8 cellular contexts compared by ENCODE assay signal in the genomic region with DNA sequence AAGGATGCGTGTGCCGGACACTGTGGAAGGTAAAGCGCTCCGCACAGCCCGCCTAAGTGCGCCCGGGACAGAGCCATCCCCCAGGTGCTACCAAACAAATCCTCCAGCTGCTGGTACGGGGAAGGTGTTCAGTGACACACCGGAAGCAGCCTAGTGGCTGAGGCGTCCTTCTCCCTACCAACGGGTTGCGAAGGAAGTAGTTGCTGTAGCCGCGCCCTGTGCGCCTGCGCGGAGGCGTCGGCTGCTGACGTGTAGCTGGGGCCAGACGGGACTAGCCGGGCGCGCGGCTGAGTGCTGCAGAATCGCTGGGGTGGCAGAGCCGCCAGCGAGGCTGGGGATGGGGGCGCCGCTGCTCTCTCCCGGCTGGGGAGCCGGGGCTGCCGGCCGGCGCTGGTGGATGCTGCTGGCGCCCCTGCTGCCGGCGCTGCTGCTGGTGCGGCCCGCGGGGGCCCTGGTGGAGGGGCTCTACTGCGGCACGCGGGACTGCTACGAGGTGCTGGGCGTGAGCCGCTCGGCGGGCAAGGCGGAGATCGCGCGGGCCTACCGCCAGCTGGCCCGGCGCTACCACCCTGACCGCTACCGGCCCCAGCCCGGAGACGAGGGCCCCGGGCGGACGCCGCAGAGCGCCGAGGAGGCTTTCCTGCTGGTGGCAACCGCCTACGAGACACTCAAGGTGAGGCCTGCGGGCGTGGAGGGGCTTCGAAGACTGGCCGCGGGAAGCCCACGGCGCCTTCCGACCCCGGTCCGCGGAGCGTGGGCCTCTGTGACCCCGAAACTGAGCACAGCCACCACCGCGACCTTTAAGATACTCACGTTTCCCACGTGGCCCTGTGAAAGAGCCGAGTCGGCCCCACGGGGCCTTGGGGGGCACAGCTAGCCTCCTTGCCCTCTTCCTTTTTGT. TPM values are rescaled to one million over a fixed set of nuclear protein-coding genes. Genes with fewer than 3 reads are reported as not detected.
DNase-seq lines count a peak whose midpoint lies in the region; ATAC-seq and TF ChIP-seq lines count a peak whose summit lies in the region.

A gene (plus strand): TSS at position 264 of the 901 bp plus-strand sequence. CDS start 74 bp downstream, at position 338.

- intact Hi-C loops in Panc1 (cut with micrococcal nuclease; ENCODE audit: unreplicated experiment) (no loop called here), esophagus squamous epithelium (cut with DNase I) (no loop called here)

- H3K27ac Mint-ChIP-seq in activated T-cell treated with anti-CD3 and anti-CD28 coated beads, Interleukin-2, amount 50 U/mL, for 72 hours: peak within 1 kb of the TSS; percentile 85

- POLR2A ChIA-PET in Panc1 (lab: Charles Lee): no interaction called here

- 0% methylated on average over 13 to 25 of the region's 88 CpGs for WGBS in esophagus squamous epithelium, 2 donors

- H3K9me3 Mint-ChIP-seq in activated T-cell treated with anti-CD3 and anti-CD28 coated beads, Interleukin-2, amount 50 U/mL, for 72 hours: no peaks in the 10 kb centered on the region

- ATAC-seq in GM21786 (IDR thresholded peaks at IDR 0.05; ENCODE audit: unreplicated experiment) (peak; percentile 96), Panc1 (peak; percentile 100)
- peak; percentile 97 to 98 for ATAC-seq in activated T-cell treated with anti-CD3 and anti-CD28 coated beads, Interleukin-2, amount 50 U/mL, for 72 hours (replicated peaks in 1 of 2)

- H3K79me2 ChIP-seq in KMS-11 (ENCODE audit: insufficient read depth, low read depth): peaks cover 47% of the 10 kb centered on the region

- BruUV-seq in Panc1 (replicated peaks; lab: Mats Ljungman, UMichigan): no TSS peak

- H3K27me3 ChIP-seq in KMS-11 (ENCODE audit: insufficient read depth, low read depth) (no peaks in the 10 kb centered on the region), Panc1 (ENCODE audit: control insufficient read depth, insufficient read depth, low read length) (no peaks in the 10 kb centered on the region), esophagus squamous epithelium (no peaks in the 10 kb centered on the region)

- H3K36me3 ChIP-seq in KMS-11 (ENCODE audit: insufficient read depth) (no peaks in the 10 kb centered on the region), Panc1 (ENCODE audit: control insufficient read depth, insufficient read depth, low read length) (peaks cover 4% of the 10 kb centered on the region; the same call in 1 of the 2 replicates), esophagus squamous epithelium (no peaks in the 10 kb centered on the region)

- H3K4me3 ChIP-seq in KMS-11 (IDR thresholded peaks at IDR 0.05; ENCODE audit: insufficient read depth, low read depth, low read length): no peak within 1 kb of the TSS
- peak within 1 kb of the TSS; percentile 77 to 86 for H3K4me3 ChIP-seq in Panc1 (ENCODE audit: low read depth in 2 of 2, low read length in 2 of 2)
- peak within 1 kb of the TSS; percentile 80 to 97 (median 88) for H3K4me3 ChIP-seq in esophagus squamous epithelium

- in situ Hi-C loops in Panc1 (cut with HindIII; ENCODE audit: low pct_unique_long_range_greater_than_20kb, low sequenced_read_pairs): no loop called here

- H3K4me2 ChIP-seq in KMS-11: peak within 1 kb of the TSS; percentile 88

- peaks cover 1 to 5% of the 10 kb centered on the region in 2 donors for H3K36me3 Mint-ChIP-seq in activated T-cell treated with anti-CD3 and anti-CD28 coated beads, Interleukin-2, amount 50 U/mL, for 72 hours (ENCODE audit: insufficient read depth in 2 of 2)

- CTCF ChIA-PET in Panc1 (lab: Charles Lee): interaction anchor here (0.6 to 1.1 kb wide), 2 partner anchors 9 to 32 kb away, joined by 3 to 5 read pairs; a partner anchor contains a TSS

- DNase-seq in DMS79 treated with DMSO at 0.1 percent for 48 hours (lab: John Stamatoyannopoulos, UW) (peak; percentile 97), Panc1 (ENCODE audit: low read depth, low spot score) (peak; percentile 86), esophagus squamous epithelium (lab: John Stamatoyannopoulos, UW) (peak; percentile 82), myocyte (ENCODE audit: low read depth) (peak; percentile 99)
- peak; percentile 96 to 97 for DNase-seq in activated T-cell treated with anti-CD3 and anti-CD28 coated beads, Interleukin-2, amount 50 U/mL, for 72 hours
- peak; percentile 95 to 96 for DNase-seq in stimulated activated CD8-positive, alpha-beta memory T cell treated with anti-CD3 and anti-CD28 coated beads, Interleukin-7, amount 100 ng/mL, for 4 hours (ENCODE audit: low read depth in 2 of 2)

- no peaks in the 10 kb centered on the region for H3K9me3 ChIP-seq in Panc1 (ENCODE audit: control insufficient read depth, insufficient read depth, low read depth, low read length)
- no peaks in the 10 kb centered on the region for H3K9me3 ChIP-seq in esophagus squamous epithelium

- H3K4me1 Mint-ChIP-seq in activated T-cell treated with anti-CD3 and anti-CD28 coated beads, Interleukin-2, amount 50 U/mL, for 72 hours (ENCODE audit: low read depth): peaks cover 52% of the 10 kb centered on the region

- peak within 1 kb of the TSS; percentile 85 for H2AFZ ChIP-seq in KMS-11 (ENCODE audit: low read depth)

- H4K20me1 ChIP-seq in KMS-11 (ENCODE audit: insufficient read depth): no peaks in the 10 kb centered on the region

- H3K27ac ChIP-seq in KMS-11 (peak within 1 kb of the TSS; percentile 67), Panc1 (ENCODE audit: low read length) (peak within 1 kb of the TSS; percentile 85), esophagus squamous epithelium (peak within 1 kb of the TSS; percentile 87 to 96 (median 94))

- H3K4me3 Mint-ChIP-seq in activated T-cell treated with anti-CD3 and anti-CD28 coated beads, Interleukin-2, amount 50 U/mL, for 72 hours: peak within 1 kb of the TSS; percentile 85 to 92

- no peaks in the 10 kb centered on the region for H3K27me3 Mint-ChIP-seq in activated T-cell treated with anti-CD3 and anti-CD28 coated beads, Interleukin-2, amount 50 U/mL, for 72 hours (ENCODE audit: low read depth)

- peak in 3 of 4 donors; percentile 99 to 100 (median 100) for TF ChIP-seq POLR2A in esophagus squamous epithelium (IDR thresholded peaks at IDR 0.05)

- H3K4me1 ChIP-seq in KMS-11 (ENCODE audit: low read depth, poor library complexity, severe bottlenecking) (peaks cover 15% of the 10 kb centered on the region), Panc1 (ENCODE audit: control insufficient read depth, insufficient read depth, low read length) (peaks cover 9% of the 10 kb centered on the region), esophagus squamous epithelium (peaks cover 19 to 54% (median 19%) of the 10 kb centered on the region in 3 donors)

- TF ChIP-seq CTCF in KMS-11 (conservative IDR thresholded peaks at IDR 0.05; ENCODE audit: low read depth, low read length) (no peak), Panc1 (IDR thresholded peaks at IDR 0.05) (no peak), esophagus squamous epithelium (IDR thresholded peaks at IDR 0.05) (peak in 2 of 6 experiments; percentile 23 to 35)

- peak within 1 kb of the TSS; percentile 85 for H3K9ac ChIP-seq in KMS-11

RNA-seq across cellular contexts. Expression of the gene that starts here (rescaled TPM):
- 6.0 TPM for total RNA-seq in Panc1 (2021; ENCODE audit: unreplicated experiment)
- 2.8 TPM for polyA plus RNA-seq in Panc1 (2012; ENCODE audit: insufficient read length)
- 1 to 10 TPM; 3.6 to 5.4 TPM for total RNA-seq in activated T-cell treated with anti-CD3 and anti-CD28 coated beads, Interleukin-2, amount 50 U/mL, for 72 hours
- 1 to 10 TPM; 7.2 to 8.7 (median 7.6) TPM for total RNA-seq in esophagus squamous epithelium
- total RNA-seq in myocyte: 8.5 and 9.3 TPM in 2 replicates
- polyA plus RNA-seq in myocyte (2012): 4.3 TPM
